1 cellular context compared by ENCODE assay signal in genomic region chr16:4313563-4314531, GRCh38.
A peak's percentile ranks its signal among the peaks of the same experiment; 100 is the strongest.
TF ChIP-seq lines count a peak whose summit lies in the region.

No MANE protein-coding gene starts in this region.

TF ChIP-seq in K562, 482 proteins besides CTCF, POLR2A, EP300 and RAD21 (continued from another document and continues in another):
- TF ChIP-seq MAFG (tag; conservative IDR thresholded peaks at IDR 0.05): no peak
- TF ChIP-seq U2AF1 (optimal IDR thresholded peaks at IDR 0.05; ENCODE audit: low read depth, low read length): no peak
- peak; percentile 45; the same call in 1 of the 2 replicates for TF ChIP-seq ELF1 (tag; IDR thresholded peaks at IDR 0.05)
- TF ChIP-seq PCBP1 (IDR thresholded peaks at IDR 0.05; ENCODE audit: low read depth, low read length, poor library complexity, severe bottlenecking): no peak
- TF ChIP-seq E2F8 (IDR thresholded peaks at IDR 0.05; ENCODE audit: low read depth, partially characterized antibody): peak; percentile 64
- TF ChIP-seq REST (CRISPR knock-in tag; IDR thresholded peaks at IDR 0.05; ENCODE audit: low read depth): no peak
- TF ChIP-seq SMC3 (conservative IDR thresholded peaks at IDR 0.05; ENCODE audit: insufficient read depth, low read depth, low read length): 0 out of 2 replicates have a peak, but pooled peaks have one; percentile 5
- peak; percentile 17; the same call in 1 of the 2 replicates for TF ChIP-seq ZNF511 (CRISPR knock-in tag; IDR thresholded peaks at IDR 0.05)
- no peak for TF ChIP-seq ARID3A (IDR thresholded peaks at IDR 0.05; ENCODE audit: borderline replicate concordance, low read depth, low read length)
- TF ChIP-seq HNRNPLL (IDR thresholded peaks at IDR 0.05; ENCODE audit: low read depth, low read length, poor library complexity, severe bottlenecking): no peak
- peak; percentile 56; the same call in 1 of the 2 replicates for TF ChIP-seq HDAC8 (tag; IDR thresholded peaks at IDR 0.05)
- no peak for TF ChIP-seq PRPF4 (IDR thresholded peaks at IDR 0.05; ENCODE audit: insufficient read depth, low read depth, low read length, poor library complexity, severe bottlenecking)
- no peak for TF ChIP-seq SIX5 (IDR thresholded peaks at IDR 0.05; ENCODE audit: borderline replicate concordance in 1 of 2, insufficient read depth in 1 of 2, low read depth in 1 of 2, low read length in 2 of 2)
- TF ChIP-seq ZNF444 (CRISPR knock-in tag; IDR thresholded peaks at IDR 0.05): no peak
- no peak for TF ChIP-seq TAL1 (IDR thresholded peaks at IDR 0.05)
- TF ChIP-seq ZNF121 (CRISPR knock-in tag; conservative IDR thresholded peaks at IDR 0.05): peak; percentile 95
- no peak for TF ChIP-seq MYNN (IDR thresholded peaks at IDR 0.05)
- TF ChIP-seq MYNN (CRISPR knock-in tag; IDR thresholded peaks at IDR 0.05): no peak
- TF ChIP-seq NR1H2 (CRISPR knock-in tag; IDR thresholded peaks at IDR 0.05): 0 out of 2 replicates have a peak, but pooled peaks have one; percentile 55
- TF ChIP-seq HBP1 (CRISPR knock-in tag; IDR thresholded peaks at IDR 0.05): 0 out of 2 replicates have a peak, but pooled peaks have one; percentile 12
- no peak for TF ChIP-seq TAF7 (tag; IDR thresholded peaks at IDR 0.05)
- no peak for TF ChIP-seq FOXJ2 (tag; IDR thresholded peaks at IDR 0.05)
- 0 out of 2 replicates have a peak, but pooled peaks have one; percentile 13 for TF ChIP-seq ZNF431 (CRISPR knock-in tag; IDR thresholded peaks at IDR 0.05)
- no peak for TF ChIP-seq SNIP1 (IDR thresholded peaks at IDR 0.05; ENCODE audit: low read depth)
- TF ChIP-seq KLF13 (tag; IDR thresholded peaks at IDR 0.05; ENCODE audit: borderline replicate concordance, low read depth): no peak
- TF ChIP-seq CUX1 (CRISPR knock-in tag; IDR thresholded peaks at IDR 0.05): no peak
- TF ChIP-seq MAFK (IDR thresholded peaks at IDR 0.05; ENCODE audit: low read length): no peak
- no peak for TF ChIP-seq GATA2 (CRISPR knock-in tag; IDR thresholded peaks at IDR 0.05)
- TF ChIP-seq ZC3H4 (CRISPR knock-in tag; IDR thresholded peaks at IDR 0.05; ENCODE audit: borderline replicate concordance): no peak
- TF ChIP-seq ZNF77 (CRISPR knock-in tag; IDR thresholded peaks at IDR 0.05): no peak
- TF ChIP-seq TFAP4 (CRISPR knock-in tag; IDR thresholded peaks at IDR 0.05; ENCODE audit: borderline replicate concordance): peak; percentile 62; the same call in 1 of the 2 replicates
- TF ChIP-seq SNRNP70 (optimal IDR thresholded peaks at IDR 0.05; ENCODE audit: low read depth, low read length): no peak
- no peak for TF ChIP-seq CBX5 (IDR thresholded peaks at IDR 0.05; ENCODE audit: borderline replicate concordance, low read depth)
- no peak for TF ChIP-seq PURB (CRISPR knock-in tag; IDR thresholded peaks at IDR 0.05; ENCODE audit: low read depth)
- no peak for TF ChIP-seq ZNF174 (CRISPR knock-in tag; IDR thresholded peaks at IDR 0.05)
- peak; percentile 48; the same call in 1 of the 2 replicates for TF ChIP-seq KLF1 (tag; IDR thresholded peaks at IDR 0.05)
- no peak for TF ChIP-seq ZBTB43 (CRISPR knock-in tag; IDR thresholded peaks at IDR 0.05)
- TF ChIP-seq ZNF134 (CRISPR knock-in tag; conservative IDR thresholded peaks at IDR 0.05): no peak
- no peak for TF ChIP-seq ETS2 (tag; IDR thresholded peaks at IDR 0.05; ENCODE audit: borderline replicate concordance, poor library complexity, severe bottlenecking)
- TF ChIP-seq ARID1B (IDR thresholded peaks at IDR 0.05): no peak
- TF ChIP-seq ZBTB26 (CRISPR knock-in tag; IDR thresholded peaks at IDR 0.05): no peak
- no peak for TF ChIP-seq FOS (IDR thresholded peaks at IDR 0.05; ENCODE audit: extremely low read depth, insufficient read length)
- 0 out of 2 replicates have a peak, but pooled peaks have one; percentile 38 for TF ChIP-seq ZBTB1 (CRISPR knock-in tag; IDR thresholded peaks at IDR 0.05; ENCODE audit: borderline replicate concordance, low read depth)
- no peak for TF ChIP-seq BACH1 (tag; IDR thresholded peaks at IDR 0.05)
- peak; percentile 59; the same call in 1 of the 2 replicates for TF ChIP-seq CTBP1 (IDR thresholded peaks at IDR 0.05; ENCODE audit: borderline replicate concordance)
- TF ChIP-seq HOXB6 (CRISPR knock-in tag; IDR thresholded peaks at IDR 0.05; ENCODE audit: borderline replicate concordance): no peak
- TF ChIP-seq LEF1 (IDR thresholded peaks at IDR 0.05): no peak
- TF ChIP-seq NRF1 (conservative IDR thresholded peaks at IDR 0.05 in 1 of 2, IDR thresholded peaks at IDR 0.05 in 1 of 2): peak; percentile 34 to 37; a peak in 2 of 4 replicates
